In the genomic region with DNA sequence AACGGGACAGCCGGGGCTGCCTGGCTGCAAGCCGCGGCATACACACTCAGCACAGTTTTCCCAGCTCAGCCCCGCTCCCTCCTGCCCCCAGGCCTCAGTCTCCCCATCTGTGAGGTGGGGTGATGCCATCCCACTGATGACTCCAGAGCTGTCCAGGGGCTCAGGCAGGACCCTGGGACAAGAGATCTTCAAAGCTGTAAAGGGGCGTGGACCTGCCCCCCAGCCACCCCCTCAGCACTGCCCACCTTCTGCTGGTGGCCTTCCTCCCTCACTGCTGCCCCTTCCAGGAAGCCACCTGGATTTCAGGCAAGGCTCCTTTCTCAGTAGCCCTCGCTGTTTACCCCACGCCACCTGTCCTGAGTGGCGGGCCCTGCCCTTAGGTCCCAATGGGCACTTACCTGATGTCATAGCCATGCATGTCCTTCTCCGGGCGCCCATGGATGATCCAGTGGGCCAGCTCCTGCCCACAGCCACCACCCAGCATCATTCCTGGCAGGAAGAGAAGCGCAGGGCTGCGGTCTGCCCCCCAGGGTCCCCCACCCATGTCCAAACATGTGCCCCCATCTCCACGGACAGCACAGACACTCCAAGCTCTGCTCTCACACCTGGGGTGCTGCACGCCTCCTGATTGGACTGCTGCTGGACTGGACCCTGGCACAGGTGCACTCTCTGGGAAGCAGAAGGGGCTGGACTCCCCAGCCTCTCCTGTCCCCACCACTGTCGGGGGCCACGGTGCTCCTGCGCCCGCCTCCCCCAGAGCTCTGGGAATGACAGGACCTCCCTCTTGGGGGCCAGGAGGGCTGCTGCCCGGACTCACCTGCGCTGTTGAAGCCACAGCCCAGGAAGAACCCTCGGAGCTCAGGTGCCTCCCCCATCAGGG, we compare ENCODE assay signal across 1 cellular context.
TF ChIP-seq lines count a peak whose summit lies in the region.

No MANE protein-coding gene starts in this region.

TF ChIP-seq in H1, 55 proteins besides CTCF, POLR2A, EP300 and RAD21 (continued from another document):
- TF ChIP-seq GABPA (IDR thresholded peaks at IDR 0.05; ENCODE audit: borderline replicate concordance, insufficient read depth, low read length) = no peak
- no peak for TF ChIP-seq EZH2 (IDR thresholded peaks at IDR 0.05; ENCODE audit: low read depth, low read length, severe bottlenecking)
- no peak for TF ChIP-seq KDM5A (IDR thresholded peaks at IDR 0.05; ENCODE audit: low read length)
- TF ChIP-seq CHD1 (IDR thresholded peaks at IDR 0.05; ENCODE audit: low read depth, low read length) = no peak
